Comparison of ENCODE assay signal across 8 cellular contexts in genomic region chr6:392441-393390, GRCh38. TPM values are rescaled to one million over a fixed set of nuclear protein-coding genes. Genes with fewer than 3 reads are reported as not detected.
DNase-seq lines count a peak whose midpoint lies in the region; ATAC-seq and TF ChIP-seq lines count a peak whose summit lies in the region.

No MANE protein-coding gene starts in this region.

- peaks cover 7% of the 10 kb centered on the region for H3K4me1 Mint-ChIP-seq in progenitor cell of endocrine pancreas (ENCODE audit: low read depth)

- H3K27me3 Mint-ChIP-seq in progenitor cell of endocrine pancreas: peaks cover 87% of the 10 kb centered on the region

- H3K9me3 ChIP-seq in WERI-Rb-1 (ENCODE audit: severe bottlenecking): no peaks in the 10 kb centered on the region

- ATAC-seq in foreskin keratinocyte (peak; percentile 16), GM19351 (IDR thresholded peaks at IDR 0.05; ENCODE audit: unreplicated experiment) (no peak)

- H3K9me3 Mint-ChIP-seq in progenitor cell of endocrine pancreas (ENCODE audit: low read depth): no peaks in the 10 kb centered on the region

- no peaks in the 10 kb centered on the region for H3K4me1 ChIP-seq in foreskin keratinocyte

- H3K4me3 Mint-ChIP-seq in progenitor cell of endocrine pancreas (ENCODE audit: low read depth): peak overlapping the region; percentile 11

- H3K27me3 ChIP-seq in WERI-Rb-1 (ENCODE audit: insufficient read depth, low read depth, severe bottlenecking): peaks cover 86% of the 10 kb centered on the region
- H3K27me3 ChIP-seq in foreskin keratinocyte: peaks cover 88% of the 10 kb centered on the region

- H3K27ac ChIP-seq in WERI-Rb-1 (no peak overlapping the region), foreskin keratinocyte (no peak overlapping the region)

- H3K36me3 Mint-ChIP-seq in progenitor cell of endocrine pancreas (ENCODE audit: insufficient read depth): no peaks in the 10 kb centered on the region

- peak overlapping the region; percentile 34 for H3K4me3 ChIP-seq in WERI-Rb-1 (ENCODE audit: low read depth, low read length)

- intact Hi-C loops in posterior cingulate gyrus (cut with DNase I): no loop called here

- TF ChIP-seq CTCF in GM10248 (IDR thresholded peaks at IDR 0.05; ENCODE audit: control extremely low read depth, extremely low read depth, low read depth, missing control alignments): no peak
- no peak for TF ChIP-seq CTCF in WERI-Rb-1 (IDR thresholded peaks at IDR 0.05; ENCODE audit: low read depth, low read length)
- no peak for TF ChIP-seq CTCF in foreskin keratinocyte (conservative IDR thresholded peaks at IDR 0.05)
- TF ChIP-seq CTCF in progenitor cell of endocrine pancreas (IDR thresholded peaks at IDR 0.05; ENCODE audit: unreplicated experiment): no peak

- CTCF ChIA-PET in GM10248 (lab: Yijun Ruan, JAX): interaction anchor here (0.9 to 6.6 kb wide), 7 partner anchors 7 to 202 kb away, joined by 3 to 39 read pairs (median 3); no protein-coding TSS in a partner anchor

- POLR2A ChIA-PET in GM10248 (lab: Yijun Ruan, JAX): interaction anchor here (0.5 to 4.6 kb wide), 45 partner anchors 9 to 1004 kb away, joined by 3 to 93 read pairs (median 7); partner anchors contain the start of gene DUSP22

- no peak overlapping the region for H3K27ac Mint-ChIP-seq in progenitor cell of endocrine pancreas

- no peaks in the 10 kb centered on the region for H3K36me3 ChIP-seq in WERI-Rb-1

- peak; percentile 15 for DNase-seq in GM10248 (ENCODE audit: extremely low spot score)
- peak; percentile 44 for DNase-seq in WERI-Rb-1
- DNase-seq in foreskin keratinocyte: no peak
- DNase-seq in progenitor cell of endocrine pancreas (ENCODE audit: low spot score, unreplicated experiment): no peak
- DNase-seq in posterior cingulate gyrus: no peak
- no peak for DNase-seq in cerebellum (ENCODE audit: low spot score)
- DNase-seq in activated gamma-delta T cell treated with Interleukin-2 at 50 U/mL for 16 hours: no peak

RNA-seq across cellular contexts. Expression of gene IRF4, which starts 1.2 kb away (rescaled TPM):
- not detected in 2 replicates for total RNA-seq in foreskin keratinocyte
- not detected in 2 replicates for polyA plus RNA-seq in foreskin keratinocyte
- total RNA-seq in progenitor cell of endocrine pancreas: 0.04 TPM in 1 of 2 replicates, not detected in the other
- 0.27 TPM for total RNA-seq in cerebellum

Comparison
In these comparisons a context has a peak if more than half of its experiments do, and no peak if none do; other contexts are left out.
1. DNase-seq: peak in GM10248 (single experiment) and WERI-Rb-1 (single experiment); none in foreskin keratinocyte (0 of 2), progenitor cell of endocrine pancreas (single experiment), posterior cingulate gyrus (0 of 10), cerebellum (single experiment) and activated gamma-delta T cell treated with Interleukin-2 at 50 U/mL for 16 hours (single experiment).